28 cellular contexts compared by ENCODE assay signal in the genomic region with DNA sequence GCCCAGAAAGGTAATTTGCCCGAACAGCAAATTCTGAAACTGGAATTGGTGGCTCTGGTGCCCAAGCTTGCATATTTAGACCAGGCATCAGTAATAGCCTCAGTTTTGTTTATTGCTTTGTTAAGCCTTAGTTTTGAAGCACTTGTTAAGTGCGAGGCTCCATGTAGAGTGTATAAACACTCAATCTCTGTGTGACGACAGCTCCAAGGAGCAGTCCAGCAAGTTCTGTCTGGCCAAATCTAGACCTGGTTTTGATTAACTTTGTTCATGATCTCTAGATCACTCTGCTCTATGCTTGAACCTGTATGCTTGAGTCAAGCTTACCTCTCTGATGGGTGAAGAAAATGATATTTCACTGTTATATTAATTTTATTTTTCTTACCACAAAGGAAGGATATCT. TPM values are rescaled to one million over a fixed set of nuclear protein-coding genes. Genes with fewer than 3 reads are reported as not detected.
A peak's percentile ranks its signal among the peaks of the same experiment; 100 is the strongest.
DNase-seq lines count a peak whose midpoint lies in the region; ATAC-seq and TF ChIP-seq lines count a peak whose summit lies in the region.
"Had no signal": no experiment of that assay in that cellular context is flagged by ENCODE, and none has a peak within 500 bp of the region (broad histone marks: within the 10 kb centered on the region; RNA-seq: fewer than 3 reads in every experiment).

No MANE protein-coding gene starts in this region.

- peaks cover 5% of the 10 kb centered on the region for H3K4me1 ChIP-seq in lower lobe of right lung
- peaks cover 3% of the 10 kb centered on the region for H3K4me1 ChIP-seq in upper lobe of right lung

- peaks cover 10% of the 10 kb centered on the region for H3K4me1 Mint-ChIP-seq in WTC11
- H3K4me1 Mint-ChIP-seq: activated CD8-positive, alpha-beta memory T cell treated with anti-CD3 and anti-CD28 coated beads, Interleukin-2, amount 10 ng/mL, durations not matched to agents 7 days and 5 days; GM23338; nephron had no signal

- peak; percentile 13 for DNase-seq in NCI-H748 (lab: John Stamatoyannopoulos, UW; ENCODE audit: unreplicated experiment)
- DNase-seq in NCI-H748 treated with DMSO at 0.1 percent for 48 hours (lab: John Stamatoyannopoulos, UW): no peak
- peak; percentile 5 for DNase-seq in NCI-H774 (lab: John Stamatoyannopoulos, UW)
- no peak for DNase-seq in lower lobe of right lung
- DNase-seq in upper lobe of right lung: no peak
- DNase-seq in WTC11 (ENCODE audit: low spot score): no peak
- DNase-seq in coronary artery (ENCODE audit: low spot score): no peak
- DNase-seq in NCI-H1417 treated with DMSO at 0.1 percent for 48 hours (lab: John Stamatoyannopoulos, UW): no peak
- DNase-seq: activated CD8-positive, alpha-beta memory T cell treated with anti-CD3 and anti-CD28 coated beads, Interleukin-2, amount 10 ng/mL, durations not matched to agents 7 days and 5 days; activated naive CD4-positive, alpha-beta T cell; activated T-cell treated with anti-CD3 and anti-CD28 coated beads, Interleukin-2, amount 50 U/mL, for 48 hours; AML-193; body of pancreas; CD4-positive, alpha-beta T cell; cerebellar nuclear complex; dorsolateral prefrontal cortex; left ventricle myocardium superior; NCI-H1048; NCI-H187; NCI-H226; pancreas; SHP77 treated with DMSO at 0.1 percent for 48 hours; stimulated activated CD4-positive, alpha-beta T cell treated with anti-CD3 and anti-CD28 coated beads, Interleukin-2, amount 100 ng/mL, for 48 hours had no signal

- H3K27me3 Mint-ChIP-seq in WTC11 (ENCODE audit: low read depth): no peaks in the 10 kb centered on the region
- H3K27me3 Mint-ChIP-seq: activated CD8-positive, alpha-beta memory T cell treated with anti-CD3 and anti-CD28 coated beads, Interleukin-2, amount 10 ng/mL, durations not matched to agents 7 days and 5 days; CD4-positive, alpha-beta T cell; IgD-negative memory B cell had no signal

- CTCF ChIA-PET in WTC11 (lab: Charles Lee): interaction anchor here (0.9 to 1.9 kb wide), 2 partner anchors 15 to 21 kb away, joined by 3 to 7 read pairs; no protein-coding TSS in a partner anchor

- intact Hi-C loops in lower lobe of right lung (cut with DNase I): no loop called here
- intact Hi-C loops in upper lobe of right lung (cut with DNase I): no loop called here

- no peak overlapping the region for H3K4me3 ChIP-seq in lower lobe of right lung
- H3K4me3 ChIP-seq in upper lobe of right lung: no peak overlapping the region
- no peak overlapping the region for H3K4me3 ChIP-seq in coronary artery
- H3K4me3 ChIP-seq: body of pancreas, dorsolateral prefrontal cortex, GM23338, pancreas, right atrium auricular region, spleen had no signal

- POLR2A ChIA-PET in WTC11 (lab: Charles Lee): interaction anchor here (0.7 kb wide), 1 partner anchor 43 kb away, joined by 5 read pairs; no protein-coding TSS in a partner anchor

- H3K36me3 ChIP-seq in lower lobe of right lung: no peaks in the 10 kb centered on the region
- peaks cover 2% of the 10 kb centered on the region for H3K36me3 ChIP-seq in upper lobe of right lung
- H3K36me3 ChIP-seq: pancreas, right atrium auricular region had no signal

- H3K4me3 Mint-ChIP-seq in WTC11: no peak overlapping the region
- H3K4me3 Mint-ChIP-seq: activated CD8-positive, alpha-beta memory T cell treated with anti-CD3 and anti-CD28 coated beads, Interleukin-2, amount 10 ng/mL, durations not matched to agents 7 days and 5 days; CD4-positive, alpha-beta T cell; GM23338; IgD-negative memory B cell; nephron had no signal

- H3K9me3 ChIP-seq in lower lobe of right lung (no peaks in the 10 kb centered on the region), upper lobe of right lung (no peaks in the 10 kb centered on the region)
- H3K9me3 ChIP-seq: body of pancreas, pancreas, right atrium auricular region, spleen had no signal

- H3K36me3 Mint-ChIP-seq in WTC11: no peaks in the 10 kb centered on the region
- H3K36me3 Mint-ChIP-seq: activated CD8-positive, alpha-beta memory T cell treated with anti-CD3 and anti-CD28 coated beads, Interleukin-2, amount 10 ng/mL, durations not matched to agents 7 days and 5 days had no signal

- no peaks in the 10 kb centered on the region for H3K27me3 ChIP-seq in lower lobe of right lung (ENCODE audit: low read depth)
- no peaks in the 10 kb centered on the region for H3K27me3 ChIP-seq in upper lobe of right lung
- H3K27me3 ChIP-seq: body of pancreas, dorsolateral prefrontal cortex, pancreas, right atrium auricular region, spleen had no signal

- H3K9me3 Mint-ChIP-seq in WTC11: peaks cover 5% of the 10 kb centered on the region; the same call in 1 of the 2 replicates
- H3K9me3 Mint-ChIP-seq: CD4-positive, alpha-beta T cell; GM23338; IgD-negative memory B cell had no signal

- TF ChIP-seq CTCF in lower lobe of right lung (IDR thresholded peaks at IDR 0.05): no peak
- no peak for TF ChIP-seq CTCF in upper lobe of right lung (IDR thresholded peaks at IDR 0.05)
- TF ChIP-seq CTCF in WTC11 (IDR thresholded peaks at IDR 0.05): no peak
- no peak for TF ChIP-seq CTCF in coronary artery (IDR thresholded peaks at IDR 0.05)

- H3K27ac Mint-ChIP-seq in WTC11: no peak overlapping the region
- H3K27ac Mint-ChIP-seq: activated CD8-positive, alpha-beta memory T cell treated with anti-CD3 and anti-CD28 coated beads, Interleukin-2, amount 10 ng/mL, durations not matched to agents 7 days and 5 days; CD4-positive, alpha-beta T cell; GM23338; nephron had no signal

- ATAC-seq in lower lobe of right lung: peak; percentile 89 to 97
- peak; percentile 91 for ATAC-seq in upper lobe of right lung
- ATAC-seq in WTC11: no peak
- ATAC-seq: activated CD8-positive, alpha-beta memory T cell treated with anti-CD3 and anti-CD28 coated beads, Interleukin-2, amount 10 ng/mL, durations not matched to agents 7 days and 5 days; body of pancreas; left ventricle myocardium superior had no signal

- H3K27ac ChIP-seq in lower lobe of right lung (no peak overlapping the region), upper lobe of right lung (no peak overlapping the region), coronary artery (no peak overlapping the region)
- H3K27ac ChIP-seq: body of pancreas, pancreas, right atrium auricular region, spleen had no signal

TF ChIP-seq in WTC11, 78 proteins besides CTCF, POLR2A, EP300 and RAD21:
- TF ChIP-seq NFYB (CRISPR knock-in tag; conservative IDR thresholded peaks at IDR 0.05; ENCODE audit: low read depth): no peak

RNA-seq across cellular contexts. Expression of gene DOP1B, which starts 37.4 kb away (rescaled TPM):
- total RNA-seq in lower lobe of right lung: 24.6 TPM
- 19.0 TPM for total RNA-seq in upper lobe of right lung
- 8.3 to 11.4 TPM (median 9.1 TPM) in 3 replicates for total RNA-seq in WTC11 (2021)

RNA-seq across cellular contexts. Expression of gene CBR3, which starts 59.1 kb away (rescaled TPM):
- total RNA-seq in lower lobe of right lung (4.3 TPM), upper lobe of right lung (4.1 TPM), WTC11 (2021) (4.2 to 12.9 TPM (median 5.2 TPM) in 3 replicates)

Comparison
In these comparisons a context has a peak if more than half of its experiments do, and no peak if none do; other contexts are left out.
1. DNase-seq: peak in NCI-H748 (single experiment) and NCI-H774 (single experiment); none in NCI-H748 treated with DMSO at 0.1 percent for 48 hours (single experiment), lower lobe of right lung (single experiment), upper lobe of right lung (single experiment), WTC11 (single experiment), coronary artery (single experiment) and NCI-H1417 treated with DMSO at 0.1 percent for 48 hours (single experiment).